In the genomic region with DNA sequence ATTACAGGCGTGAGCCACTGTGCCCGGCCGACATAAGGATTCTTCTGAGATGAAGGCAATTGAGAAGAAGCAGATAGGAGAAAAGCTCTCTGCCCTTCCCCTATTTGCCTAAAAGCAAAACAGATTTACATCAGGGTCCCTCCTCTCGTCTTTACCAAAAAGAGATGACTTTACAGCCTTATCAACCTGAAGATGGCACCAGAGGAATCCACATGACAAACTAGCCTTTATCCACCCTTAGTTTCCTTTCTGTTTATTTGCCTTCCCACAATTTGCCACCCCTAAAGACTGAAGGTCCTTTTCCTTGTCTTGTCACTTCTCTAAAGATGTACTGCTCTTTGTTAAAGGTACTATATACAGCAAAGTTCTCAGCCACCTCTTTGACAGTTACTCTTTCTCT, we compare ENCODE assay signal across 11 cellular contexts.
DNase-seq lines count a peak whose midpoint lies in the region; ATAC-seq and TF ChIP-seq lines count a peak whose summit lies in the region.
"Had no signal": no experiment of that assay in that cellular context is flagged by ENCODE, and none has a peak within 500 bp of the region (broad histone marks: within the 10 kb centered on the region; RNA-seq: fewer than 3 reads in every experiment).

No MANE protein-coding gene starts in this region.

- H3K4me1 ChIP-seq in KMS-11 (ENCODE audit: low read depth, poor library complexity, severe bottlenecking) (peaks cover 39% of the 10 kb centered on the region), smooth muscle cell (ENCODE audit: low read depth) (no peaks in the 10 kb centered on the region)
- H3K4me1 ChIP-seq: pancreas had no signal

- DNase-seq in activated CD4-positive, alpha-beta T cell treated with anti-CD3 and anti-CD28 coated beads for 36 hours: no peak
- DNase-seq in activated CD4-positive, alpha-beta T cell treated with anti-CD3 and anti-CD28 coated beads for 48 hours: no peak
- DNase-seq in dorsolateral prefrontal cortex (no peak), smooth muscle cell (lab: John Stamatoyannopoulos, UW; ENCODE audit: unreplicated experiment) (no peak), HCEC 1CT (no peak), NCI-H1092 treated with DMSO at 0.1 percent for 48 hours (lab: John Stamatoyannopoulos, UW) (no peak)
- DNase-seq: pancreas had no signal

- H3K36me3 ChIP-seq in KMS-11 (ENCODE audit: insufficient read depth) (no peaks in the 10 kb centered on the region), smooth muscle cell (ENCODE audit: low read depth) (no peaks in the 10 kb centered on the region)
- H3K36me3 ChIP-seq: pancreas had no signal

- WGBS in smooth muscle cell (ENCODE audit: low lambda C conversion rate): 28% methylated on average over 4 of the region's 4 CpGs

- peaks cover 15% of the 10 kb centered on the region for H3K36me3 Mint-ChIP-seq in activated CD4-positive, alpha-beta T cell treated with anti-CD3 and anti-CD28 coated beads for 36 hours (ENCODE audit: low read depth)
- H3K36me3 Mint-ChIP-seq: stimulated activated effector memory CD8-positive, alpha-beta T cell treated with anti-CD3 and anti-CD28 coated beads, Interleukin-12 subunit alpha, Interleukin-12 subunit beta, amount 100 ng/mL, for 72 hours had no signal

- H3K4me3 Mint-ChIP-seq in activated CD4-positive, alpha-beta T cell treated with anti-CD3 and anti-CD28 coated beads for 36 hours: no peak overlapping the region
- H3K4me3 Mint-ChIP-seq: B cell; stimulated activated effector memory CD8-positive, alpha-beta T cell treated with anti-CD3 and anti-CD28 coated beads, Interleukin-12 subunit alpha, Interleukin-12 subunit beta, amount 100 ng/mL, for 72 hours had no signal

- peak; percentile 36 for ATAC-seq in activated CD4-positive, alpha-beta T cell treated with anti-CD3 and anti-CD28 coated beads for 36 hours
- ATAC-seq in esophagus mucosa: no peak
- ATAC-seq: stimulated activated effector memory CD8-positive, alpha-beta T cell treated with anti-CD3 and anti-CD28 coated beads, Interleukin-12 subunit alpha, Interleukin-12 subunit beta, amount 100 ng/mL, for 72 hours had no signal

- H4K20me1 ChIP-seq in KMS-11 (ENCODE audit: insufficient read depth) (no peaks in the 10 kb centered on the region), smooth muscle cell (ENCODE audit: low read depth) (no peaks in the 10 kb centered on the region)

- H3K4me3 ChIP-seq in KMS-11 (IDR thresholded peaks at IDR 0.05; ENCODE audit: insufficient read depth, low read depth, low read length): no peak overlapping the region
- H3K4me3 ChIP-seq in dorsolateral prefrontal cortex: no peak overlapping the region
- no peak overlapping the region for H3K4me3 ChIP-seq in smooth muscle cell
- H3K4me3 ChIP-seq: pancreas had no signal

- POLR2A ChIA-PET in activated CD4-positive, alpha-beta T cell treated with anti-CD3 and anti-CD28 coated beads for 36 hours (lab: Charles Lee): no interaction called here

- H3K4me2 ChIP-seq in KMS-11: peak overlapping the region; percentile 81
- H3K4me2 ChIP-seq in smooth muscle cell: peak overlapping the region; percentile 30

- intact Hi-C loops in activated CD4-positive, alpha-beta T cell treated with anti-CD3 and anti-CD28 coated beads for 36 hours (cut with DNase I, micrococcal nuclease): no loop called here
- intact Hi-C loops in dorsolateral prefrontal cortex (cut with DNase I): loop anchor here (2.0 to 10.0 kb wide), 4 partner anchors 68 to 496 kb away; partner anchors contain the start of gene TIAM1 (in 1 of the 2)

- H3K27me3 ChIP-seq in KMS-11 (ENCODE audit: insufficient read depth, low read depth) (no peaks in the 10 kb centered on the region), dorsolateral prefrontal cortex (no peaks in the 10 kb centered on the region), smooth muscle cell (ENCODE audit: low read depth) (no peaks in the 10 kb centered on the region)
- H3K27me3 ChIP-seq: pancreas had no signal

- peaks cover 7% of the 10 kb centered on the region for H3K9me3 Mint-ChIP-seq in activated CD4-positive, alpha-beta T cell treated with anti-CD3 and anti-CD28 coated beads for 36 hours (ENCODE audit: low read depth)
- H3K9me3 Mint-ChIP-seq: stimulated activated effector memory CD8-positive, alpha-beta T cell treated with anti-CD3 and anti-CD28 coated beads, Interleukin-12 subunit alpha, Interleukin-12 subunit beta, amount 100 ng/mL, for 72 hours had no signal

- peaks cover 15% of the 10 kb centered on the region for H3K4me1 Mint-ChIP-seq in activated CD4-positive, alpha-beta T cell treated with anti-CD3 and anti-CD28 coated beads for 36 hours
- H3K4me1 Mint-ChIP-seq: stimulated activated effector memory CD8-positive, alpha-beta T cell treated with anti-CD3 and anti-CD28 coated beads, Interleukin-12 subunit alpha, Interleukin-12 subunit beta, amount 100 ng/mL, for 72 hours had no signal

- no peak overlapping the region for H3K27ac Mint-ChIP-seq in activated CD4-positive, alpha-beta T cell treated with anti-CD3 and anti-CD28 coated beads for 36 hours
- H3K27ac Mint-ChIP-seq: B cell; stimulated activated effector memory CD8-positive, alpha-beta T cell treated with anti-CD3 and anti-CD28 coated beads, Interleukin-12 subunit alpha, Interleukin-12 subunit beta, amount 100 ng/mL, for 72 hours had no signal

- H2AFZ ChIP-seq in KMS-11 (ENCODE audit: low read depth) (no peak overlapping the region; the same call in 1 of the 2 replicates), smooth muscle cell (ENCODE audit: low read depth) (no peak overlapping the region)

- H3K9ac ChIP-seq in KMS-11 (no peak overlapping the region), smooth muscle cell (ENCODE audit: low read depth) (no peak overlapping the region)

- H3K9me3 ChIP-seq in smooth muscle cell (replicated peaks; ENCODE audit: low read depth): no peaks in the 10 kb centered on the region
- H3K9me3 ChIP-seq: pancreas had no signal

- TF ChIP-seq CTCF in KMS-11 (conservative IDR thresholded peaks at IDR 0.05; ENCODE audit: low read depth, low read length) (0 out of 2 replicates have a peak, but pooled peaks have one; percentile 16), dorsolateral prefrontal cortex (IDR thresholded peaks at IDR 0.05 in 54 of 56, conservative IDR thresholded peaks at IDR 0.05 in 2 of 56; ENCODE audit: low read depth in 1 of 56, partially characterized antibody in 56 of 56) (peak in 54 of 56 donors; percentile 25 to 78 (median 54)), smooth muscle cell (IDR thresholded peaks at IDR 0.05; ENCODE audit: borderline replicate concordance, insufficient read depth, poor library complexity, severe bottlenecking) (peak; percentile 26)

- H3K27ac ChIP-seq in KMS-11 (no peak overlapping the region), dorsolateral prefrontal cortex (peak overlapping the region in 39 of 59 donors; percentile 1 to 78 (median 43)), smooth muscle cell (ENCODE audit: low read depth) (no peak overlapping the region)
- H3K27ac ChIP-seq: pancreas had no signal

- CTCF ChIA-PET in activated CD4-positive, alpha-beta T cell treated with anti-CD3 and anti-CD28 coated beads for 36 hours (lab: Charles Lee): interaction anchor here (0.7 to 4.3 kb wide), 6 partner anchors 10 to 782 kb away, joined by 3 to 26 read pairs (median 3); no protein-coding TSS in a partner anchor

- no peaks in the 10 kb centered on the region for H3K27me3 Mint-ChIP-seq in activated CD4-positive, alpha-beta T cell treated with anti-CD3 and anti-CD28 coated beads for 36 hours
- H3K27me3 Mint-ChIP-seq: B cell had no signal

- peaks cover 6% of the 10 kb centered on the region for H3F3A ChIP-seq in smooth muscle cell (ENCODE audit: low read depth)

- H3K79me2 ChIP-seq in KMS-11 (ENCODE audit: insufficient read depth, low read depth) (no peaks in the 10 kb centered on the region), smooth muscle cell (ENCODE audit: low read depth) (no peaks in the 10 kb centered on the region)

Comparison
In these comparisons a context has a peak if more than half of its experiments do, and no peak if none do; other contexts are left out.
1. H3K27ac ChIP-seq: peak in dorsolateral prefrontal cortex (39 of 59); none in KMS-11 (single experiment) and smooth muscle cell (single experiment).
2. intact Hi-C loops: an anchor here in dorsolateral prefrontal cortex (2.0 to 10.0 kb wide); none called in activated CD4-positive, alpha-beta T cell treated with anti-CD3 and anti-CD28 coated beads for 36 hours.
3. Peak in every context shown above with its lines, with median percentiles within 50 percentile points of each other: CTCF ChIP-seq.